9 cellular contexts compared by ENCODE assay signal in genomic region chrX:139831689-139832456, GRCh38.
DNase-seq lines count a peak whose midpoint lies in the region; ATAC-seq and TF ChIP-seq lines count a peak whose summit lies in the region.
"Had no signal": no experiment of that assay in that cellular context is flagged by ENCODE, and none has a peak within 500 bp of the region (broad histone marks: within the 10 kb centered on the region; RNA-seq: fewer than 3 reads in every experiment).

No MANE protein-coding gene starts in this region.

- H3K4me3 Mint-ChIP-seq in WTC11, result peak overlapping the region; percentile 29; the same call in 1 of the 2 replicates

- TF ChIP-seq CTCF in AG10803 (conservative IDR thresholded peaks at IDR 0.05; ENCODE audit: low read length), result no peak; the same call in 1 of the 2 replicates
- TF ChIP-seq CTCF in WTC11 (IDR thresholded peaks at IDR 0.05), result no peak

- ATAC-seq in GM19438 (IDR thresholded peaks at IDR 0.05; ENCODE audit: low read depth, unreplicated experiment) (peak; percentile 81), HG03354 (IDR thresholded peaks at IDR 0.05; ENCODE audit: poor library complexity, severe bottlenecking, unreplicated experiment) (peak; percentile 81), WTC11 (peak; percentile 74), GM19035 (IDR thresholded peaks at IDR 0.05; ENCODE audit: unreplicated experiment) (no peak)
- no peak for ATAC-seq in activated CD4-positive, CD25-positive, alpha-beta regulatory T cell treated with anti-CD3 and anti-CD28 coated beads, Interleukin-2, amount 50 U/mL, for 24 hours

- peak overlapping the region; percentile 85 for H3K27ac Mint-ChIP-seq in WTC11

- CTCF ChIA-PET in WTC11 (lab: Charles Lee), result interaction anchor here (1.1 kb wide), 1 partner anchor 19 kb away, joined by 3 read pairs; no protein-coding TSS in a partner anchor

- H3K27me3 Mint-ChIP-seq in WTC11 (ENCODE audit: low read depth), result no peaks in the 10 kb centered on the region

- no peak overlapping the region for H3K4me3 ChIP-seq in AG10803 (ENCODE audit: low read length)
- H3K4me3 ChIP-seq: tibial nerve had no signal

- POLR2A ChIA-PET in WTC11 (lab: Charles Lee), result no interaction called here

- DNase-seq in AG10803 (ENCODE audit: low read depth) (peak; percentile 68), WTC11 (ENCODE audit: low spot score) (no peak), left kidney (ENCODE audit: low read depth, low spot score) (peak; percentile 24)
- DNase-seq in activated CD4-positive, CD25-positive, alpha-beta regulatory T cell (lab: John Stamatoyannopoulos, UW), result no peak

- H3K4me1 Mint-ChIP-seq in WTC11, result peaks cover 73% of the 10 kb centered on the region

- no peaks in the 10 kb centered on the region for H3K9me3 Mint-ChIP-seq in WTC11

- no peaks in the 10 kb centered on the region for H3K36me3 Mint-ChIP-seq in WTC11

TF ChIP-seq in WTC11, 78 proteins besides CTCF, POLR2A, EP300 and RAD21:
- TF ChIP-seq CREM (CRISPR knock-in tag; IDR thresholded peaks at IDR 0.05) (no peak), IRF1 (CRISPR knock-in tag; IDR thresholded peaks at IDR 0.05) (no peak), NFATC4 (CRISPR knock-in tag; IDR thresholded peaks at IDR 0.05) (no peak), ZNF317 (CRISPR knock-in tag; IDR thresholded peaks at IDR 0.05; ENCODE audit: borderline replicate concordance, low read depth) (no peak), MAX (CRISPR knock-in tag; IDR thresholded peaks at IDR 0.05) (no peak), HMGA2 (CRISPR knock-in tag; IDR thresholded peaks at IDR 0.05) (no peak), ZNF232 (CRISPR knock-in tag; IDR thresholded peaks at IDR 0.05) (no peak), SMAD4 (CRISPR knock-in tag; IDR thresholded peaks at IDR 0.05) (no peak), SOX15 (CRISPR knock-in tag; IDR thresholded peaks at IDR 0.05) (no peak), PRRX2 (CRISPR knock-in tag; IDR thresholded peaks at IDR 0.05) (no peak), NR2C2 (CRISPR knock-in tag; IDR thresholded peaks at IDR 0.05) (no peak), ZNF396 (CRISPR knock-in tag; IDR thresholded peaks at IDR 0.05; ENCODE audit: borderline replicate concordance) (no peak), NR1H2 (CRISPR knock-in tag; IDR thresholded peaks at IDR 0.05) (no peak), FOXP4 (CRISPR knock-in tag; IDR thresholded peaks at IDR 0.05) (no peak), ATF6 (CRISPR knock-in tag; IDR thresholded peaks at IDR 0.05) (no peak), ZNF423 (CRISPR knock-in tag; IDR thresholded peaks at IDR 0.05) (no peak), RELA (CRISPR knock-in tag; IDR thresholded peaks at IDR 0.05; ENCODE audit: borderline replicate concordance) (no peak), ELF4 (CRISPR knock-in tag; IDR thresholded peaks at IDR 0.05; ENCODE audit: low read depth) (no peak), OVOL2 (CRISPR knock-in tag; IDR thresholded peaks at IDR 0.05; ENCODE audit: borderline replicate concordance) (no peak), GRHL2 (CRISPR knock-in tag; IDR thresholded peaks at IDR 0.05; ENCODE audit: insufficient replicate concordance, severe bottlenecking) (no peak)

Comparison
In these comparisons a context has a peak if more than half of its experiments do, and no peak if none do; other contexts are left out.
1. DNase-seq: peak in AG10803 (single experiment) and left kidney (single experiment); none in WTC11 (single experiment) and activated CD4-positive, CD25-positive, alpha-beta regulatory T cell (0 of 4).
2. ATAC-seq: peak in GM19438 (single experiment), HG03354 (single experiment) and WTC11 (single experiment); none in GM19035 (single experiment) and activated CD4-positive, CD25-positive, alpha-beta regulatory T cell treated with anti-CD3 and anti-CD28 coated beads, Interleukin-2, amount 50 U/mL, for 24 hours (0 of 2).